In genomic region chr10:125822878-125823662, GRCh38 we compare ENCODE assay signal across 8 cellular contexts. TPM values are rescaled to one million over a fixed set of nuclear protein-coding genes. Genes with fewer than 3 reads are reported as not detected.
DNase-seq lines count a peak whose midpoint lies in the region; ATAC-seq and TF ChIP-seq lines count a peak whose summit lies in the region.

TSS of gene BCCIP (plus strand) at chr10:125823546. CDS start at chr10:125823558, 12 bp downstream.
TSS of gene UROS (minus strand) at chr10:125823258. CDS start at chr10:125816499, 6,759 bp downstream.

- H4K20me1 ChIP-seq in osteoblast (ENCODE audit: insufficient read depth, low read length): peaks cover 24% of the 10 kb centered on the region

- whole genome bisulfite sequencing in testis, 2 donors: 0% methylated on average over 25 to 52 of the region's 74 CpGs

- intact Hi-C loops in testis (cut with DNase I; ENCODE audit: low total_unique reads): no loop called here

- CTCF ChIA-PET in GM10248 (lab: Yijun Ruan, JAX): interaction anchor here (1.1 kb wide), 1 partner anchor 8 kb away, joined by 4 read pairs; no protein-coding TSS in a partner anchor

- H3K36me3 ChIP-seq in osteoblast (ENCODE audit: insufficient read depth, low read length): peaks cover 21% of the 10 kb centered on the region
- H3K36me3 ChIP-seq in testis (ENCODE audit: low read depth, missing control alignments): no peaks in the 10 kb centered on the region

- ATAC-seq in HG02623 (IDR thresholded peaks at IDR 0.05; ENCODE audit: unreplicated experiment) (peak; percentile 71), SK-N-SH treated with all-trans-retinoic acid at 6 μM for 48 hours (peak; percentile 87)

- TF ChIP-seq CTCF in GM10248 (IDR thresholded peaks at IDR 0.05; ENCODE audit: control extremely low read depth, extremely low read depth, low read depth, missing control alignments) (no peak), glutamatergic neuron (IDR thresholded peaks at IDR 0.05; ENCODE audit: partially characterized antibody, unreplicated experiment) (no peak), osteoblast (IDR thresholded peaks at IDR 0.05; ENCODE audit: extremely low read depth, low read depth, low read length) (no peak), testis (IDR thresholded peaks at IDR 0.05) (no peak)

- peaks cover 68% of the 10 kb centered on the region for H3K79me2 ChIP-seq in osteoblast (ENCODE audit: insufficient read depth, low read length)

- H3K27me3 Mint-ChIP-seq in activated naive CD4-positive, alpha-beta T cell treated with anti-CD3 and anti-CD28 coated beads, Interleukin-2, amount 50 U/mL, for 24 hours: no peaks in the 10 kb centered on the region
- H3K27me3 Mint-ChIP-seq in glutamatergic neuron (ENCODE audit: unreplicated experiment): no peaks in the 10 kb centered on the region

- H3K27me3 ChIP-seq in osteoblast (ENCODE audit: insufficient read depth, low read length) (no peaks in the 10 kb centered on the region), testis (no peaks in the 10 kb centered on the region)

- peaks cover 10% of the 10 kb centered on the region for H3K4me1 Mint-ChIP-seq in activated naive CD4-positive, alpha-beta T cell treated with anti-CD3 and anti-CD28 coated beads, Interleukin-2, amount 50 U/mL, for 24 hours
- peaks cover 2% of the 10 kb centered on the region for H3K4me1 Mint-ChIP-seq in glutamatergic neuron (ENCODE audit: low read depth, unreplicated experiment)

- DNase-seq in GM10248 (ENCODE audit: extremely low spot score) (peak; percentile 96), NCI-H1092 treated with DMSO at 0.1 percent for 48 hours (lab: John Stamatoyannopoulos, UW) (peak; percentile 94), glutamatergic neuron (peak; percentile 91), osteoblast (ENCODE audit: insufficient read length, low spot score, missing footprints) (peak; percentile 98), testis (peak; percentile 93)

- no peak within 1 kb of the TSS for H3K27ac Mint-ChIP-seq in activated naive CD4-positive, alpha-beta T cell treated with anti-CD3 and anti-CD28 coated beads, Interleukin-2, amount 50 U/mL, for 24 hours
- H3K27ac Mint-ChIP-seq in glutamatergic neuron (ENCODE audit: unreplicated experiment): no peak within 1 kb of the TSS

- no peaks in the 10 kb centered on the region for H3K9me3 Mint-ChIP-seq in activated naive CD4-positive, alpha-beta T cell treated with anti-CD3 and anti-CD28 coated beads, Interleukin-2, amount 50 U/mL, for 24 hours
- no peaks in the 10 kb centered on the region for H3K9me3 Mint-ChIP-seq in glutamatergic neuron (ENCODE audit: unreplicated experiment)

- peak within 1 kb of the TSS; percentile 81 for H3K4me3 Mint-ChIP-seq in activated naive CD4-positive, alpha-beta T cell treated with anti-CD3 and anti-CD28 coated beads, Interleukin-2, amount 50 U/mL, for 24 hours
- H3K4me3 Mint-ChIP-seq in glutamatergic neuron (ENCODE audit: unreplicated experiment): peak within 1 kb of the TSS; percentile 83

- H3K4me2 ChIP-seq in osteoblast (ENCODE audit: insufficient read depth, low read length): peak within 1 kb of the TSS; percentile 88

- POLR2A ChIA-PET in GM10248 (lab: Yijun Ruan, JAX): no interaction called here

- H3K27ac ChIP-seq in osteoblast (ENCODE audit: low read depth, low read length): peak within 1 kb of the TSS; percentile 98
- H3K27ac ChIP-seq in testis: peak within 1 kb of the TSS; percentile 60 to 91

- H2AFZ ChIP-seq in osteoblast (ENCODE audit: low read length): peak within 1 kb of the TSS; percentile 98

- H3K4me1 ChIP-seq in osteoblast (ENCODE audit: insufficient read depth, low read length): peaks cover 27% of the 10 kb centered on the region
- H3K4me1 ChIP-seq in testis: peaks cover 17% of the 10 kb centered on the region

- no peak for TF ChIP-seq POLR2A in testis (IDR thresholded peaks at IDR 0.05)

- H3K36me3 Mint-ChIP-seq in activated naive CD4-positive, alpha-beta T cell treated with anti-CD3 and anti-CD28 coated beads, Interleukin-2, amount 50 U/mL, for 24 hours: peaks cover 7% of the 10 kb centered on the region
- no peaks in the 10 kb centered on the region for H3K36me3 Mint-ChIP-seq in glutamatergic neuron (ENCODE audit: unreplicated experiment)

- H3K9me3 ChIP-seq in osteoblast (ENCODE audit: low read depth, low read length) (no peaks in the 10 kb centered on the region), testis (no peaks in the 10 kb centered on the region)

- H3K4me3 ChIP-seq in osteoblast (ENCODE audit: insufficient read depth, low read length) (peak within 1 kb of the TSS; percentile 95), testis (peak within 1 kb of the TSS; percentile 89)

TF ChIP-seq in SK-N-SH treated with all-trans-retinoic acid at 6 μM for 48 hours, 23 proteins besides CTCF, POLR2A, EP300 and RAD21:
- no peak for TF ChIP-seq ZFP30 (CRISPR knock-in tag; IDR thresholded peaks at IDR 0.05)
- 0 out of 2 replicates have a peak, but pooled peaks have one; percentile 67 for TF ChIP-seq CSDC2 (CRISPR knock-in tag; IDR thresholded peaks at IDR 0.05)

RNA-seq across cellular contexts. Expression of gene BCCIP, which starts in this region (rescaled TPM):
- total RNA-seq in glutamatergic neuron (ENCODE audit: unreplicated experiment): 50.9 TPM
- total RNA-seq in osteoblast: 25.9 and 26.8 TPM in 2 replicates
- 10 to 100 TPM; 59.8 to 81.9 TPM for total RNA-seq in testis
- polyA plus RNA-seq in testis (ENCODE audit: insufficient read depth, low read depth, low replicate concordance): 63.9 TPM

RNA-seq across cellular contexts. Expression of gene UROS, which starts in this region (rescaled TPM):
- 48.0 TPM for total RNA-seq in glutamatergic neuron (ENCODE audit: unreplicated experiment)
- total RNA-seq in osteoblast: 90.5 and 105 TPM in 2 replicates
- 10 to 100 TPM; 62.5 to 70.3 TPM for total RNA-seq in testis
- 69.2 TPM for polyA plus RNA-seq in testis (ENCODE audit: insufficient read depth, low read depth, low replicate concordance)

Comparison
In these comparisons a context has a peak if more than half of its experiments do, and no peak if none do; other contexts are left out.
1. Peak in every context shown above with its lines: DNase-seq, ATAC-seq, H3K4me3 ChIP-seq and H3K27ac ChIP-seq.